ENCODE assay signal across 17 cellular contexts in the genomic region with DNA sequence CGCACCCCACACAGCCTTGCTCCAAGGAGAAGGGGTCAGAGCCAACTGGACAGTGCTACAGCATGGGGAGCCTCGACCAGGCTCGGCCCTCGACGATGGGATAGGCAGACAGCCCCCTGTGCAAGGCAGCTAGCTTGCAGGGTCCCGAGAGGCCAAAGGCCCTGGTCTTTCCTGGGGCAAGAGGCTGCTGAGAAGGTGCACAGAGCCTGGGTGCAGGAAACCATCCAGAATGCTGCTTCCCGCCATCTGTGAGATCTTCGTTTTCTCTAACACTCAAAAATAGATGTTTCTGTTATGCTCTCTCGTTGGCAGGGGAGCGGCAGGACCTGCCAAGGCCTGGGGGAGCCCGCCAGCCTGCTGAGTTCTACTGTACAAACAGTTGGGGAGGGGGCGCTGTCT.
A peak's percentile ranks its signal among the peaks of the same experiment; 100 is the strongest.
DNase-seq lines count a peak whose midpoint lies in the region; ATAC-seq and TF ChIP-seq lines count a peak whose summit lies in the region.
"Had no signal": no experiment of that assay in that cellular context is flagged by ENCODE, and none has a peak within 500 bp of the region (broad histone marks: within the 10 kb centered on the region; RNA-seq: fewer than 3 reads in every experiment).

No MANE protein-coding gene starts in this region.

- H2AK5ac ChIP-seq in mesenchymal stem cell (ENCODE audit: low read length, severe bottlenecking), result peak overlapping the region; percentile 38

- H3K4me1 ChIP-seq in adrenal gland (replicated peaks in 1 of 2), result peaks cover 4 to 5% of the 10 kb centered on the region in 2 donors
- peaks cover 50% of the 10 kb centered on the region for H3K4me1 ChIP-seq in mesenchymal stem cell (ENCODE audit: control insufficient read depth, insufficient read depth, low read depth, low read length)
- H3K4me1 ChIP-seq in testis, result no peaks in the 10 kb centered on the region
- H3K4me1 ChIP-seq: uterus had no signal

- no peak overlapping the region for H2BK120ac ChIP-seq in mesenchymal stem cell (ENCODE audit: low read depth, low read length)

- DNase-seq in activated naive CD4-positive, alpha-beta T cell treated with anti-CD3 and anti-CD28 coated beads, Interleukin-2, amount 10 ng/mL, durations not matched to agents 7 days and 5 days, result peak; percentile 12
- DNase-seq in activated naive CD4-positive, alpha-beta T cell (lab: John Stamatoyannopoulos, UW), result no peak
- DNase-seq in adrenal gland, result peak in 4 of 7 donors; percentile 7 to 50 (median 17)
- no peak for DNase-seq in mesenchymal stem cell
- peak; percentile 11 for DNase-seq in testis
- DNase-seq in HT-29 (ENCODE audit: low spot score), result no peak
- DNase-seq: ACHN; activated naive CD4-positive, alpha-beta T cell treated with anti-CD3 and anti-CD28 coated beads, Interleukin-2, amount 50 U/mL, for 16 hours; foreskin fibroblast; NCI-H2029 treated with DMSO at 0.1 percent for 48 hours; NCI-H524; stimulated activated CD4-positive, alpha-beta T cell treated with anti-CD3 and anti-CD28 coated beads, Interleukin-4, amount 100 ng/mL, for 24 hours had no signal

- H4K91ac ChIP-seq in mesenchymal stem cell (ENCODE audit: low read length), result peak overlapping the region; percentile 41

- no peak overlapping the region for H4K8ac ChIP-seq in mesenchymal stem cell (ENCODE audit: low read length)

- no peaks in the 10 kb centered on the region for H3K36me3 Mint-ChIP-seq in activated naive CD4-positive, alpha-beta T cell treated with anti-CD3 and anti-CD28 coated beads, Interleukin-2, amount 10 ng/mL, durations not matched to agents 7 days and 5 days
- H3K36me3 Mint-ChIP-seq: CD8-positive, alpha-beta memory T cell had no signal

- no peak overlapping the region for H3K23ac ChIP-seq in mesenchymal stem cell (ENCODE audit: low read length in 2 of 2)

- peak overlapping the region; percentile 18 for H2BK15ac ChIP-seq in mesenchymal stem cell (ENCODE audit: low read depth, poor library complexity, severe bottlenecking)

- H3K4me1 Mint-ChIP-seq in activated naive CD4-positive, alpha-beta T cell treated with anti-CD3 and anti-CD28 coated beads, Interleukin-2, amount 10 ng/mL, durations not matched to agents 7 days and 5 days, result no peaks in the 10 kb centered on the region
- H3K4me1 Mint-ChIP-seq: CD8-positive, alpha-beta memory T cell had no signal

- H3K27me3 Mint-ChIP-seq in activated naive CD4-positive, alpha-beta T cell treated with anti-CD3 and anti-CD28 coated beads, Interleukin-2, amount 10 ng/mL, durations not matched to agents 7 days and 5 days, result peaks cover 29% of the 10 kb centered on the region

- no peaks in the 10 kb centered on the region for H3K9me3 Mint-ChIP-seq in activated naive CD4-positive, alpha-beta T cell treated with anti-CD3 and anti-CD28 coated beads, Interleukin-2, amount 10 ng/mL, durations not matched to agents 7 days and 5 days
- H3K9me3 Mint-ChIP-seq: CD8-positive, alpha-beta memory T cell had no signal

- H3K36me3 ChIP-seq in adrenal gland (replicated peaks in 1 of 2) (peaks cover 0 to 22% of the 10 kb centered on the region in 2 donors), mesenchymal stem cell (ENCODE audit: control insufficient read depth in 1 of 2, insufficient read depth in 2 of 2, low read depth in 1 of 2, low read length in 2 of 2) (peaks cover 0 to 50% of the 10 kb centered on the region in 2 experiments), testis (ENCODE audit: low read depth, missing control alignments) (no peaks in the 10 kb centered on the region)
- H3K36me3 ChIP-seq: uterus had no signal

- CTCF ChIA-PET in activated naive CD4-positive, alpha-beta T cell treated with anti-CD3 and anti-CD28 coated beads, Interleukin-2, amount 10 ng/mL, durations not matched to agents 7 days and 5 days (lab: Charles Lee), result no interaction called here

- H2BK12ac ChIP-seq in mesenchymal stem cell (ENCODE audit: low read length in 2 of 2), result no peak overlapping the region

- H3K9me3 ChIP-seq in adrenal gland (replicated peaks in 1 of 3) (no peaks in the 10 kb centered on the region), mesenchymal stem cell (ENCODE audit: control insufficient read depth, low read length) (no peaks in the 10 kb centered on the region), testis (no peaks in the 10 kb centered on the region)
- H3K9me3 ChIP-seq: uterus had no signal

- no peak overlapping the region for H3K14ac ChIP-seq in mesenchymal stem cell (ENCODE audit: low read length in 2 of 2)

- no peak overlapping the region for H2AFZ ChIP-seq in mesenchymal stem cell (ENCODE audit: low read depth, low read length)

- peak overlapping the region in 1 of 5 donors; percentile 82 for H3K27ac ChIP-seq in adrenal gland
- H3K27ac ChIP-seq in mesenchymal stem cell (ENCODE audit: low read length, poor library complexity, severe bottlenecking), result no peak overlapping the region
- no peak overlapping the region for H3K27ac ChIP-seq in testis
- H3K27ac ChIP-seq: uterus, VCaP had no signal

- no peak overlapping the region for H3K18ac ChIP-seq in mesenchymal stem cell (ENCODE audit: low read depth in 1 of 2, low read length in 2 of 2)

- TF ChIP-seq POLR2A in adrenal gland (IDR thresholded peaks at IDR 0.05) (no peak), testis (IDR thresholded peaks at IDR 0.05) (no peak)

- H3K4ac ChIP-seq in mesenchymal stem cell (ENCODE audit: low read depth in 1 of 2, low read length in 2 of 2), result no peak overlapping the region

- H3K79me1 ChIP-seq in mesenchymal stem cell (replicated peaks; ENCODE audit: low read length, poor library complexity, severe bottlenecking), result no peaks in the 10 kb centered on the region

- TF ChIP-seq CTCF in adrenal gland (IDR thresholded peaks at IDR 0.05), result no peak
- no peak for TF ChIP-seq CTCF in testis (IDR thresholded peaks at IDR 0.05)

- intact Hi-C loops in adrenal gland (cut with DNase I) (no loop called here), testis (cut with DNase I; ENCODE audit: low total_unique reads) (no loop called here)

- 70 to 87% (median 75%) methylated on average over 5 to 12 of the region's 12 CpGs for WGBS in adrenal gland, 4 donors
- 78% methylated on average over 12 of the region's 12 CpGs for WGBS in mesenchymal stem cell
- WGBS in testis, 2 donors, result 59 to 70% methylated on average over 12 of the region's 12 CpGs

- H3K9ac ChIP-seq in mesenchymal stem cell (ENCODE audit: low read length), result no peak overlapping the region

- H3K4me3 ChIP-seq in adrenal gland (no peak overlapping the region), mesenchymal stem cell (ENCODE audit: insufficient read depth in 1 of 2, low read depth in 1 of 2, low read length in 2 of 2) (peak overlapping the region in 1 of 2 experiments; percentile 10), testis (no peak overlapping the region)
- H3K4me3 ChIP-seq: uterus had no signal

- no peak overlapping the region for H3K4me2 ChIP-seq in mesenchymal stem cell (ENCODE audit: low read length, poor library complexity, severe bottlenecking)

- no peak overlapping the region for H3K4me3 Mint-ChIP-seq in activated naive CD4-positive, alpha-beta T cell treated with anti-CD3 and anti-CD28 coated beads, Interleukin-2, amount 10 ng/mL, durations not matched to agents 7 days and 5 days
- H3K4me3 Mint-ChIP-seq: CD8-positive, alpha-beta memory T cell had no signal

- ATAC-seq in GM21526 (IDR thresholded peaks at IDR 0.05; ENCODE audit: low FRiP score, unreplicated experiment) (no peak), GM19463 (IDR thresholded peaks at IDR 0.05; ENCODE audit: unreplicated experiment) (no peak)

- H2BK5ac ChIP-seq in mesenchymal stem cell (ENCODE audit: low read depth, low read length, poor library complexity, severe bottlenecking), result no peak overlapping the region

- H3K27me3 ChIP-seq in adrenal gland (peaks cover 3% of the 10 kb centered on the region), mesenchymal stem cell (ENCODE audit: control insufficient read depth in 1 of 2, insufficient read depth in 1 of 2, low read length in 2 of 2) (peaks cover 0 to 9% of the 10 kb centered on the region in 2 experiments), testis (no peaks in the 10 kb centered on the region)

- no peak overlapping the region for H3K27ac Mint-ChIP-seq in activated naive CD4-positive, alpha-beta T cell treated with anti-CD3 and anti-CD28 coated beads, Interleukin-2, amount 10 ng/mL, durations not matched to agents 7 days and 5 days
- H3K27ac Mint-ChIP-seq: CD8-positive, alpha-beta memory T cell had no signal

Comparison
In these comparisons a context has a peak if more than half of its experiments do, and no peak if none do; other contexts are left out.
1. DNase-seq: peak in activated naive CD4-positive, alpha-beta T cell treated with anti-CD3 and anti-CD28 coated beads, Interleukin-2, amount 10 ng/mL, durations not matched to agents 7 days and 5 days (single experiment), adrenal gland (4 of 7) and testis (single experiment); none in activated naive CD4-positive, alpha-beta T cell (0 of 4), mesenchymal stem cell (single experiment) and HT-29 (single experiment).